Comparison of ENCODE assay signal across 8 cellular contexts in genomic region chr16:69796285-69797118, GRCh38. TPM values are rescaled to one million over a fixed set of nuclear protein-coding genes. Genes with fewer than 3 reads are reported as not detected.
DNase-seq lines count a peak whose midpoint lies in the region; ATAC-seq, FAIRE-seq and TF ChIP-seq lines count a peak whose summit lies in the region.

No MANE protein-coding gene starts in this region.

- H3K27ac ChIP-seq in hepatocyte: no peak overlapping the region

- H3K9me2 ChIP-seq in hepatocyte (replicated peaks; ENCODE audit: insufficient read depth): no peaks in the 10 kb centered on the region

- TF ChIP-seq CTCF in hepatocyte (IDR thresholded peaks at IDR 0.05; ENCODE audit: poor library complexity): peak; percentile 85

- H3K4me1 ChIP-seq in hepatocyte (ENCODE audit: insufficient read depth): peaks cover 4% of the 10 kb centered on the region

- peak; percentile 84 for FAIRE-seq in GM18507 (lab: Jason Lieb, UNC)

- no peaks in the 10 kb centered on the region for H3K27me3 ChIP-seq in hepatocyte

- no peaks in the 10 kb centered on the region for H3K79me2 ChIP-seq in hepatocyte

- ATAC-seq in sciatic nerve (peak; percentile 92), GM18907 (IDR thresholded peaks at IDR 0.05; ENCODE audit: unreplicated experiment) (no peak), HG03039 (IDR thresholded peaks at IDR 0.05; ENCODE audit: unreplicated experiment) (no peak)

- no peak overlapping the region for H3K4me3 ChIP-seq in hepatocyte

- H4K20me1 ChIP-seq in hepatocyte (ENCODE audit: insufficient read depth, poor library complexity, severe bottlenecking): no peaks in the 10 kb centered on the region

- DNase-seq in CD1c-positive myeloid dendritic cell (ENCODE audit: extremely low spot score) (peak; percentile 41), GM18507 (ENCODE audit: extremely low spot score, insufficient read length, low read depth) (peak; percentile 26), NCI-H748 treated with DMSO at 0.1 percent for 48 hours (lab: John Stamatoyannopoulos, UW) (peak; percentile 40), astrocyte of the hippocampus (ENCODE audit: low read depth, low spot score) (peak; percentile 83), hepatocyte (ENCODE audit: low spot score) (peak; percentile 82), sciatic nerve (ENCODE audit: low spot score) (no peak)

- H3K9me3 ChIP-seq in hepatocyte (ENCODE audit: low read depth): no peaks in the 10 kb centered on the region

- no peaks in the 10 kb centered on the region for H3K36me3 ChIP-seq in hepatocyte (replicated peaks; ENCODE audit: insufficient read depth, low read depth)

- no peak overlapping the region for H2AFZ ChIP-seq in hepatocyte

- intact Hi-C loops in sciatic nerve (cut with DNase I): loop anchor here (2.0 kb wide), 1 partner anchor 134 kb away; no protein-coding TSS in a partner anchor

- no peak overlapping the region for H3K4me2 ChIP-seq in hepatocyte

- WGBS in hepatocyte (ENCODE audit: low lambda C conversion rate, missing lambda C conversion rate): 45% methylated on average over 19 of the region's 19 CpGs

RNA-seq across cellular contexts. Expression of gene WWP2, which starts 34.4 kb away (rescaled TPM):
- 19.9 and 26.2 TPM in 2 replicates for total RNA-seq in hepatocyte
- polyA plus RNA-seq in hepatocyte: 19.1 and 23.1 TPM in 2 replicates
- 91.5 TPM for total RNA-seq in sciatic nerve

RNA-seq across cellular contexts. Expression of gene NOB1, which starts 41.8 kb away (rescaled TPM):
- total RNA-seq in hepatocyte (23.9 and 34.6 TPM in 2 replicates), sciatic nerve (32.6 TPM)
- polyA plus RNA-seq in hepatocyte: 25.1 and 28.0 TPM in 2 replicates
